27 cellular contexts compared by ENCODE assay signal in the genomic region with DNA sequence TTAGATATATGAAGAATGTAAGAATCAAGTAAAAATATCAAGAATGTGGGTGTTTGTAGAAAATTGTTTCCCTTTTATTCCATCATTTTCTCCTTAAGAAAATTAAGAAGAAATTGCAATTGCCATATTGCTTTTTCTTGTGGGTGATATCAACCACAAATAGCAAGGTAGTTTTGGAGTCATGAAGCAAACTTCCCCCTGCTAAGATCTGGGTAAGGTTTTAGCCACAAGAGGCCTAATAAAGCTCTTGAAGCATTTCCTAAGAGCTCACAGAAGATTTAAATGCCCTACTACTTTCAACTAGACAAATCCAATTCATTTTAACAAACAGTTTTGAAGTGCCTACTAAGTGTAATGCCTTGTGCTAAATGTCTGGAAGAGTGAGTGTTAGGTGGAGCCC. TPM values are rescaled to one million over a fixed set of nuclear protein-coding genes. Genes with fewer than 3 reads are reported as not detected.
"Had no signal": no experiment of that assay in that cellular context is flagged by ENCODE, and none has a peak within 500 bp of the region (broad histone marks: within the 10 kb centered on the region; RNA-seq: fewer than 3 reads in every experiment).

No MANE protein-coding gene starts in this region.

- H3K27me3 ChIP-seq: ascending aorta, breast epithelium, cardiac muscle cell, colonic mucosa had no signal

- H3K9me3 ChIP-seq: ascending aorta, breast epithelium, colonic mucosa had no signal

- DNase-seq: activated CD4-positive, alpha-beta memory T cell treated with anti-CD3 and anti-CD28 coated beads, Interleukin-2, amount 10 ng/mL, durations not matched to agents 7 days and 5 days; activated CD4-positive, alpha-beta T cell treated with anti-CD3 and anti-CD28 coated beads for 1 hour; activated CD4-positive, alpha-beta T cell treated with anti-CD3 and anti-CD28 coated beads for 4 hours; activated CD4-positive, alpha-beta T cell treated with anti-CD3 and anti-CD28 coated beads, Interleukin-2, amount 10 ng/mL, durations not matched to agents 7 days and 5 days; activated CD4-positive, alpha-beta T cell treated with anti-CD3 and anti-CD28 coated beads, Interleukin-2, amount 50 U/mL, for 4 hours; activated CD8-positive, alpha-beta memory T cell treated with anti-CD3 and anti-CD28 coated beads, Interleukin-2, amount 50 U/mL, for 48 hours; activated gamma-delta T cell; activated naive CD4-positive, alpha-beta T cell; activated naive CD4-positive, alpha-beta T cell treated with anti-CD3 and anti-CD28 coated beads, Interleukin-2, amount 10 ng/mL, durations not matched to agents 7 days and 5 days; activated naive CD8-positive, alpha-beta T cell treated with anti-CD3 and anti-CD28 coated beads, Interleukin-2, amount 10 ng/mL, durations not matched to agents 7 days and 5 days; activated T-cell treated with anti-CD3 and anti-CD28 coated beads for 4 hours; activated T-cell treated with anti-CD3 and anti-CD28 coated beads, Interleukin-2, amount 50 U/mL, for 24 hours; activated T-cell treated with anti-CD3 and anti-CD28 coated beads, Interleukin-2, amount 50 U/mL, for 72 hours; central memory CD4-positive, alpha-beta T cell; cerebellar nuclear complex; colonic mucosa; effector CD8-positive, alpha-beta T cell; foreskin fibroblast; head of caudate nucleus; T-helper 2 cell had no signal

- ATAC-seq: activated naive CD4-positive, alpha-beta T cell treated with anti-CD3 and anti-CD28 coated beads, Interleukin-2, amount 50 U/mL, for 72 hours; activated T-cell treated with anti-CD3 and anti-CD28 coated beads, Interleukin-2, amount 50 U/mL, for 72 hours; WTC11 had no signal

- H3K4me1 ChIP-seq: breast epithelium, colonic mucosa had no signal

- H3K4me3 ChIP-seq: ascending aorta, breast epithelium, cardiac muscle cell, colonic mucosa had no signal

- H3K36me3 ChIP-seq: ascending aorta, breast epithelium, cardiac muscle cell, colonic mucosa had no signal

- H3K27ac ChIP-seq: ascending aorta, breast epithelium, cardiac muscle cell, colonic mucosa, epithelial cell of prostate, VCaP had no signal

RNA-seq across cellular contexts. Expression of gene GRIP1, which starts 2.6 kb away (rescaled TPM):
- total RNA-seq: ascending aorta had no signal
